22 cellular contexts compared by ENCODE assay signal in genomic region chr2:170386554-170386953, GRCh38.
"Had no signal": no experiment of that assay in that cellular context is flagged by ENCODE, and none has a peak within 500 bp of the region (broad histone marks: within the 10 kb centered on the region; RNA-seq: fewer than 3 reads in every experiment).

No MANE protein-coding gene starts in this region.

- DNase-seq: IMR-90, Karpas-422, KG1, MM.1S, NCI-H1092 treated with DMSO at 0.1 percent for 48 hours, NCI-H1436, NCI-H187, NCI-H2029, NCI-H2081 treated with DMSO at 0.1 percent for 48 hours, NCI-H2171, NCI-H226, NCI-H446, NCI-H510A, NCI-H524 treated with DMSO at 0.1 percent for 48 hours, NCI-H69, NCI-H774, Right ventricle myocardium superior, SIG-M5 had no signal

- H3K36me3 ChIP-seq: SJSA1 had no signal

- H3K27ac ChIP-seq: SJSA1, SK-N-MC had no signal

- FAIRE-seq: HepG2, RCC 7860 had no signal

- H3K4me3 ChIP-seq: SJSA1, SK-N-MC had no signal

- ATAC-seq: HepG2 had no signal

- H3K9me3 ChIP-seq: SJSA1 had no signal

- H3K27me3 ChIP-seq: SJSA1 had no signal

- H3K4me1 ChIP-seq: SJSA1 had no signal
